In genomic region chr3:18738393-18739097, GRCh38 we compare ENCODE assay signal across 21 cellular contexts.
A peak's percentile ranks its signal among the peaks of the same experiment; 100 is the strongest.
DNase-seq lines count a peak whose midpoint lies in the region; ATAC-seq and TF ChIP-seq lines count a peak whose summit lies in the region.
"Had no signal": no experiment of that assay in that cellular context is flagged by ENCODE, and none has a peak within 500 bp of the region (broad histone marks: within the 10 kb centered on the region; RNA-seq: fewer than 3 reads in every experiment).

No MANE protein-coding gene starts in this region.

- H3K9me3 Mint-ChIP-seq in CD14-positive monocyte (no peaks in the 10 kb centered on the region), naive B cell (no peaks in the 10 kb centered on the region)
- peaks cover 0 to 13% (median 3%) of the 10 kb centered on the region in 8 donors for H3K9me3 Mint-ChIP-seq in CD4-positive, alpha-beta memory T cell
- H3K9me3 Mint-ChIP-seq in activated CD8-positive, alpha-beta T cell treated with anti-CD3 and anti-CD28 coated beads, Interleukin-2, amount 10 ng/mL, durations not matched to agents 7 days and 5 days (ENCODE audit: insufficient read depth), result peaks cover 22% of the 10 kb centered on the region
- H3K9me3 Mint-ChIP-seq: mesothelial cell of epicardium, neural progenitor cell had no signal

- no peaks in the 10 kb centered on the region for H3K9me3 ChIP-seq in CD4-positive, alpha-beta memory T cell (ENCODE audit: control insufficient read depth in 1 of 2, low read length in 2 of 2)
- H3K9me3 ChIP-seq: left ventricle myocardium inferior had no signal

- POLR2A ChIA-PET in CD4-positive, alpha-beta memory T cell (lab: Charles Lee; ENCODE audit: partially characterized antibody), result interaction anchor here (3.4 to 6.2 kb wide), 3 partner anchors 8 to 22 kb away, joined by 14 to 63 read pairs (median 24); no protein-coding TSS in a partner anchor
- POLR2A ChIA-PET in activated CD8-positive, alpha-beta T cell treated with anti-CD3 and anti-CD28 coated beads, Interleukin-2, amount 10 ng/mL, durations not matched to agents 7 days and 5 days (lab: Charles Lee), result interaction anchor here (1.1 to 10.3 kb wide), 7 partner anchors 9 to 60 kb away, joined by 3 to 213 read pairs (median 5); no protein-coding TSS in a partner anchor

- H3K27me3 Mint-ChIP-seq in CD14-positive monocyte (ENCODE audit: low read depth in 3 of 3) (peaks cover 0 to 4% (median 0%) of the 10 kb centered on the region in 3 donors), naive B cell (no peaks in the 10 kb centered on the region)
- no peaks in the 10 kb centered on the region for H3K27me3 Mint-ChIP-seq in CD4-positive, alpha-beta memory T cell
- H3K27me3 Mint-ChIP-seq in activated CD8-positive, alpha-beta T cell treated with anti-CD3 and anti-CD28 coated beads, Interleukin-2, amount 10 ng/mL, durations not matched to agents 7 days and 5 days (ENCODE audit: low read depth), result no peaks in the 10 kb centered on the region
- H3K27me3 Mint-ChIP-seq: progenitor cell of endocrine pancreas had no signal

- H3K27me3 ChIP-seq in CD4-positive, alpha-beta memory T cell (ENCODE audit: insufficient read depth, low read length), result no peaks in the 10 kb centered on the region
- H3K27me3 ChIP-seq: foreskin keratinocyte, hepatocyte, neural progenitor cell had no signal

- peaks cover 38% of the 10 kb centered on the region for H3K4me1 Mint-ChIP-seq in CD14-positive monocyte
- H3K4me1 Mint-ChIP-seq in CD4-positive, alpha-beta memory T cell, result peaks cover 49 to 63% (median 56%) of the 10 kb centered on the region in 4 donors
- peaks cover 63% of the 10 kb centered on the region for H3K4me1 Mint-ChIP-seq in activated CD8-positive, alpha-beta T cell treated with anti-CD3 and anti-CD28 coated beads, Interleukin-2, amount 10 ng/mL, durations not matched to agents 7 days and 5 days (ENCODE audit: low read depth)
- peaks cover 35 to 50% (median 42%) of the 10 kb centered on the region in 3 donors for H3K4me1 Mint-ChIP-seq in naive B cell
- H3K4me1 Mint-ChIP-seq: neural progenitor cell had no signal

- CTCF ChIA-PET in CD4-positive, alpha-beta memory T cell (lab: Charles Lee; ENCODE audit: partially characterized antibody), result interaction anchor here (0.9 to 3.2 kb wide), 3 partner anchors 9 to 179 kb away, joined by 3 to 12 read pairs (median 11); no protein-coding TSS in a partner anchor
- CTCF ChIA-PET in activated CD8-positive, alpha-beta T cell treated with anti-CD3 and anti-CD28 coated beads, Interleukin-2, amount 10 ng/mL, durations not matched to agents 7 days and 5 days (lab: Charles Lee), result interaction anchor here (1.0 to 11.7 kb wide), 8 partner anchors 9 to 293 kb away, joined by 3 to 82 read pairs (median 10); no protein-coding TSS in a partner anchor

- H3K4me3 Mint-ChIP-seq in CD14-positive monocyte (no peak overlapping the region), naive B cell (no peak overlapping the region)
- peak overlapping the region in 4 of 8 donors; percentile 27 to 37 (median 31) for H3K4me3 Mint-ChIP-seq in CD4-positive, alpha-beta memory T cell
- no peak overlapping the region for H3K4me3 Mint-ChIP-seq in activated CD8-positive, alpha-beta T cell treated with anti-CD3 and anti-CD28 coated beads, Interleukin-2, amount 10 ng/mL, durations not matched to agents 7 days and 5 days
- H3K4me3 Mint-ChIP-seq: mesothelial cell of epicardium, neural progenitor cell had no signal

- H3K36me3 Mint-ChIP-seq in CD14-positive monocyte (peaks cover 4 to 7% of the 10 kb centered on the region in 2 donors), naive B cell (no peaks in the 10 kb centered on the region)
- H3K36me3 Mint-ChIP-seq in CD4-positive, alpha-beta memory T cell, result peaks cover 0 to 6% of the 10 kb centered on the region in 2 donors
- H3K36me3 Mint-ChIP-seq in activated CD8-positive, alpha-beta T cell treated with anti-CD3 and anti-CD28 coated beads, Interleukin-2, amount 10 ng/mL, durations not matched to agents 7 days and 5 days (ENCODE audit: low read depth), result peaks cover 46% of the 10 kb centered on the region
- H3K36me3 Mint-ChIP-seq: mesothelial cell of epicardium, neural progenitor cell had no signal

- DNase-seq in CD14-positive monocyte (ENCODE audit: low spot score) (no peak), naive B cell (no peak), ecto neural progenitor cell (ENCODE audit: low spot score) (no peak), G401 (ENCODE audit: low spot score) (no peak), NCI-H2081 treated with DMSO at 0.1 percent for 48 hours (lab: John Stamatoyannopoulos, UW) (no peak)
- no peak for DNase-seq in CD4-positive, alpha-beta memory T cell
- DNase-seq in activated CD8-positive, alpha-beta T cell treated with anti-CD3 and anti-CD28 coated beads, Interleukin-2, amount 10 ng/mL, durations not matched to agents 7 days and 5 days, result no peak
- DNase-seq: activated CD4-positive, CD25-positive, alpha-beta regulatory T cell; DMS79; effector CD8-positive, alpha-beta T cell; foreskin keratinocyte; KG1; left ventricle myocardium inferior; NCI-H146; NCI-H2171 treated with DMSO at 0.1 percent for 48 hours; NCI-H526; RPMI8226 had no signal

- H3K4me1 ChIP-seq in CD4-positive, alpha-beta memory T cell (ENCODE audit: insufficient read depth, low read length), result peaks cover 56% of the 10 kb centered on the region
- H3K4me1 ChIP-seq: foreskin keratinocyte, left ventricle myocardium inferior, neural progenitor cell had no signal

- H3K4me3 ChIP-seq in CD4-positive, alpha-beta memory T cell (ENCODE audit: low read length in 2 of 2), result no peak overlapping the region
- H3K4me3 ChIP-seq: hepatocyte, left ventricle myocardium inferior, neural progenitor cell had no signal

- intact Hi-C loops in CD14-positive monocyte (cut with micrococcal nuclease), result no loop called here
- intact Hi-C loops in CD4-positive, alpha-beta memory T cell (cut with micrococcal nuclease), result no loop called here

- TF ChIP-seq CTCF in CD14-positive monocyte (IDR thresholded peaks at IDR 0.05), result no peak

- H3K27ac ChIP-seq in CD4-positive, alpha-beta memory T cell (ENCODE audit: low read depth, low read length), result no peak overlapping the region
- H3K27ac ChIP-seq: foreskin keratinocyte, hepatocyte, left ventricle myocardium inferior, neural progenitor cell had no signal

- H3K27ac Mint-ChIP-seq in CD14-positive monocyte (peak overlapping the region in 6 of 7 donors; percentile 26 to 85 (median 74)), naive B cell (peak overlapping the region; percentile 0 to 96 (median 54))
- H3K27ac Mint-ChIP-seq in CD4-positive, alpha-beta memory T cell, result peak overlapping the region; percentile 31 to 95 (median 64)
- H3K27ac Mint-ChIP-seq in activated CD8-positive, alpha-beta T cell treated with anti-CD3 and anti-CD28 coated beads, Interleukin-2, amount 10 ng/mL, durations not matched to agents 7 days and 5 days, result peak overlapping the region; percentile 45
- H3K27ac Mint-ChIP-seq: mesothelial cell of epicardium, neural progenitor cell, progenitor cell of endocrine pancreas had no signal

- no peaks in the 10 kb centered on the region for H3K36me3 ChIP-seq in CD4-positive, alpha-beta memory T cell (ENCODE audit: insufficient read depth, low read length)
- H3K36me3 ChIP-seq: left ventricle myocardium inferior, neural progenitor cell had no signal

- in situ Hi-C loops in G401 (cut with HindIII; ENCODE audit: low sequenced_read_pairs), result no loop called here

- no peak for ATAC-seq in activated CD8-positive, alpha-beta T cell treated with anti-CD3 and anti-CD28 coated beads, Interleukin-2, amount 10 ng/mL, durations not matched to agents 7 days and 5 days
- no peak for ATAC-seq in naive B cell (ENCODE audit: low read depth in 2 of 2)
- ATAC-seq: foreskin keratinocyte had no signal
